ENCODE assay signal across 25 cellular contexts in genomic region chr2:68471385-68471784, GRCh38. TPM values are rescaled to one million over a fixed set of nuclear protein-coding genes. Genes with fewer than 3 reads are reported as not detected.
A peak's percentile ranks its signal among the peaks of the same experiment; 100 is the strongest.
DNase-seq lines count a peak whose midpoint lies in the region; ATAC-seq, FAIRE-seq and TF ChIP-seq lines count a peak whose summit lies in the region.
"Had no signal": no experiment of that assay in that cellular context is flagged by ENCODE, and none has a peak within 500 bp of the region (broad histone marks: within the 10 kb centered on the region; RNA-seq: fewer than 3 reads in every experiment).

No MANE protein-coding gene starts in this region.

- H3K36me3 ChIP-seq in GM23248 (ENCODE audit: low read depth): no peaks in the 10 kb centered on the region
- no peaks in the 10 kb centered on the region for H3K36me3 ChIP-seq in HUES6 (ENCODE audit: control insufficient read depth, insufficient read depth, low read length)
- H3K36me3 ChIP-seq in K562 (ENCODE audit: control insufficient read depth, insufficient read depth, low read length): no peaks in the 10 kb centered on the region
- no peaks in the 10 kb centered on the region for H3K36me3 ChIP-seq in MG63
- H3K36me3 ChIP-seq in SK-N-SH (replicated peaks in 1 of 2; ENCODE audit: control insufficient read depth in 1 of 2, insufficient read depth in 2 of 2, low read length in 1 of 2): no peaks in the 10 kb centered on the region
- H3K36me3 ChIP-seq in upper lobe of right lung: no peaks in the 10 kb centered on the region
- H3K36me3 ChIP-seq: BE2C; BLaER1 treated with 17β-estradiol and CSF1 and Interleukin-3, amounts not matched to agents 10 nM and 100 nM had no signal

- POLR2A ChIA-PET in K562 (lab: Yijun Ruan, JAX) (interaction anchor here (0.9 to 1.1 kb wide), 2 partner anchors 16 to 374 kb away, joined by 3 to 5 read pairs; no protein-coding TSS in a partner anchor), SK-N-SH (lab: Yijun Ruan, JAX) (no interaction called here)

- no peak overlapping the region for H2AFZ ChIP-seq in GM23248
- H2AFZ ChIP-seq in K562 (ENCODE audit: low read depth, low read length): no peak overlapping the region
- H2AFZ ChIP-seq in SK-N-SH (ENCODE audit: low read depth): no peak overlapping the region

- H3K4me2 ChIP-seq in GM23248 (ENCODE audit: unreplicated experiment) (peak overlapping the region; percentile 13), K562 (ENCODE audit: insufficient read depth, low read length) (no peak overlapping the region), SK-N-SH (no peak overlapping the region)
- H3K4me2 ChIP-seq: A549; BLaER1 treated with 17β-estradiol and CSF1 and Interleukin-3, amounts not matched to agents 10 nM and 100 nM had no signal

- H3K79me2 ChIP-seq in GM23248 (ENCODE audit: insufficient read depth): peaks cover 26% of the 10 kb centered on the region
- H3K79me2 ChIP-seq in K562 (ENCODE audit: control insufficient read depth, insufficient read depth, low read length): peaks cover 3% of the 10 kb centered on the region; the same call in 2 of the 3 replicates
- peaks cover 16% of the 10 kb centered on the region; the same call in 1 of the 2 replicates for H3K79me2 ChIP-seq in SK-N-SH (ENCODE audit: insufficient read depth)

- H3K9ac ChIP-seq in GM23248 (no peak overlapping the region), HUES6 (ENCODE audit: low read length) (no peak overlapping the region), K562 (ENCODE audit: insufficient read depth in 1 of 2, low read depth in 2 of 2, low read length in 2 of 2) (no peak overlapping the region), SK-N-SH (no peak overlapping the region)
- H3K9ac ChIP-seq: BLaER1 treated with 17β-estradiol and CSF1 and Interleukin-3, amounts not matched to agents 10 nM and 100 nM had no signal

- H3K9me2 ChIP-seq in GM23248 (ENCODE audit: insufficient read depth): no peaks in the 10 kb centered on the region
- no peaks in the 10 kb centered on the region for H3K9me2 ChIP-seq in SK-N-SH

- H3F3A ChIP-seq in GM23248 (ENCODE audit: insufficient read depth) (peaks cover under 1% of the 10 kb centered on the region; the same call in 1 of the 2 replicates), SK-N-SH (replicated peaks; ENCODE audit: insufficient read depth) (no peaks in the 10 kb centered on the region)

- H3K27me3 ChIP-seq in GM23248 (replicated peaks; ENCODE audit: insufficient read depth): no peaks in the 10 kb centered on the region
- H3K27me3 ChIP-seq in HUES6 (ENCODE audit: control insufficient read depth, insufficient read depth, low read length): no peaks in the 10 kb centered on the region
- H3K27me3 ChIP-seq in K562 (ENCODE audit: control insufficient read depth in 2 of 2, insufficient read depth in 2 of 2, low read length in 2 of 2): no peaks in the 10 kb centered on the region
- H3K27me3 ChIP-seq in MG63: no peaks in the 10 kb centered on the region
- no peaks in the 10 kb centered on the region for H3K27me3 ChIP-seq in SK-N-SH (ENCODE audit: insufficient read depth)
- no peaks in the 10 kb centered on the region for H3K27me3 ChIP-seq in upper lobe of right lung
- H3K27me3 ChIP-seq: BLaER1 treated with 17β-estradiol and CSF1 and Interleukin-3, amounts not matched to agents 10 nM and 100 nM had no signal

- H3K4me3 ChIP-seq in GM23248 (no peak overlapping the region), HUES6 (ENCODE audit: low read depth, low read length) (no peak overlapping the region), K562 (no peak overlapping the region), MG63 (no peak overlapping the region), SK-N-SH (ENCODE audit: low read depth in 2 of 2, low read length in 1 of 2) (no peak overlapping the region), upper lobe of right lung (no peak overlapping the region)
- H3K4me3 ChIP-seq: A549; BLaER1 treated with 17β-estradiol and CSF1 and Interleukin-3, amounts not matched to agents 10 nM and 100 nM had no signal

- no peaks in the 10 kb centered on the region for H3K9me3 ChIP-seq in GM23248 (ENCODE audit: low read depth)
- no peaks in the 10 kb centered on the region for H3K9me3 ChIP-seq in HUES6 (ENCODE audit: control insufficient read depth, insufficient read depth, low read depth, low read length)
- H3K9me3 ChIP-seq in K562 (replicated peaks; ENCODE audit: control insufficient read depth, insufficient read depth, low read depth, low read length): no peaks in the 10 kb centered on the region
- no peaks in the 10 kb centered on the region for H3K9me3 ChIP-seq in MG63
- no peaks in the 10 kb centered on the region for H3K9me3 ChIP-seq in SK-N-SH
- H3K9me3 ChIP-seq in upper lobe of right lung: no peaks in the 10 kb centered on the region
- H3K9me3 ChIP-seq: A549; BE2C; BLaER1 treated with 17β-estradiol and CSF1 and Interleukin-3, amounts not matched to agents 10 nM and 100 nM had no signal

- no peak overlapping the region for H3K27ac ChIP-seq in GM23248
- peak overlapping the region; percentile 43; the same call in 1 of the 2 replicates for H3K27ac ChIP-seq in HUES6 (ENCODE audit: low read depth, low read length)
- no peak overlapping the region for H3K27ac ChIP-seq in K562 (ENCODE audit: extremely low read depth, low read depth, low read length)
- no peak overlapping the region for H3K27ac ChIP-seq in SK-N-SH (ENCODE audit: low read depth in 2 of 2, low read length in 1 of 2)
- H3K27ac ChIP-seq in upper lobe of right lung: no peak overlapping the region
- H3K27ac ChIP-seq: A549; BLaER1 treated with 17β-estradiol and CSF1 and Interleukin-3, amounts not matched to agents 10 nM and 100 nM had no signal

- CTCF ChIA-PET in K562 (lab: Yijun Ruan, JAX; ENCODE audit: low intra/inter-chr PET ratio): no interaction called here
- CTCF ChIA-PET in SK-N-SH (lab: Yijun Ruan, JAX): interaction anchor here (0.9 kb wide), 1 partner anchor 454 kb away, joined by 3 read pairs; no protein-coding TSS in a partner anchor

- BruUV-seq in K562 (replicated peaks; lab: Mats Ljungman, UMichigan): no TSS peak

- TF ChIP-seq CTCF in K562 (IDR thresholded peaks at IDR 0.05 in 2 of 3, conservative IDR thresholded peaks at IDR 0.05 in 1 of 3; ENCODE audit: insufficient read depth in 2 of 3, low read depth in 1 of 3, low read length in 3 of 3) (no peak), SK-N-SH (IDR thresholded peaks at IDR 0.05) (no peak), upper lobe of right lung (IDR thresholded peaks at IDR 0.05) (no peak)

- TF ChIP-seq EP300 in K562 (IDR thresholded peaks at IDR 0.05; ENCODE audit: low read length) (no peak), SK-N-SH (IDR thresholded peaks at IDR 0.05; ENCODE audit: borderline replicate concordance in 1 of 2, low read depth in 1 of 2, low read length in 1 of 2) (no peak)

- in situ Hi-C loops in GM23248 (cut with MboI): no loop called here
- in situ Hi-C loops in K562 (cut with MboI): loop anchor here (5.0 kb wide), 1 partner anchor 446 kb away; no protein-coding TSS in a partner anchor

- intact Hi-C loops in K562 (cut with micrococcal nuclease): no loop called here
- intact Hi-C loops in upper lobe of right lung (cut with DNase I): no loop called here

- TF ChIP-seq RAD21 in K562 (CRISPR knock-in tag; conservative IDR thresholded peaks at IDR 0.05 in 1 of 2, IDR thresholded peaks at IDR 0.05 in 1 of 2): no peak
- no peak for TF ChIP-seq RAD21 in SK-N-SH (IDR thresholded peaks at IDR 0.05; ENCODE audit: low read length)

- WGBS in GM23248 (ENCODE audit: low coverage in 1 of 2, low lambda C conversion rate in 2 of 2, missing lambda C conversion rate in 2 of 2), 2 experiments: 57 to 71% methylated on average over 2 of the region's 2 CpGs
- WGBS in K562 (ENCODE audit: insufficient coverage, low coverage, missing lambda C conversion rate): 73% methylated on average over 2 of the region's 2 CpGs
- 95% methylated on average over 2 of the region's 2 CpGs for WGBS in SK-N-SH (ENCODE audit: low lambda C conversion rate)

- H3K9me1 ChIP-seq in K562 (ENCODE audit: control insufficient read depth, insufficient read depth, low read length): no peaks in the 10 kb centered on the region

- FAIRE-seq in K562 (lab: Jason Lieb, UNC): no peak
- FAIRE-seq: A549, GM12891, GM18507, H1 had no signal

- ATAC-seq in K562 (no peak), upper lobe of right lung (no peak)
- ATAC-seq: A549 had no signal

- no peaks in the 10 kb centered on the region for H4K20me1 ChIP-seq in GM23248 (ENCODE audit: insufficient read depth)
- H4K20me1 ChIP-seq in K562 (replicated peaks; ENCODE audit: control insufficient read depth, insufficient read depth, low read length): no peaks in the 10 kb centered on the region
- no peaks in the 10 kb centered on the region for H4K20me1 ChIP-seq in SK-N-SH (ENCODE audit: insufficient read depth)
- H4K20me1 ChIP-seq: BLaER1 treated with 17β-estradiol and CSF1 and Interleukin-3, amounts not matched to agents 10 nM and 100 nM had no signal

- DNase-seq in GM23248 (no peak), K562 (ENCODE audit: extremely low read depth in 1 of 4, low spot score in 3 of 4) (no peak), left kidney (ENCODE audit: low read depth, low spot score) (peak; percentile 60), MG63 (no peak), SK-N-SH (no peak), upper lobe of right lung (no peak)
- DNase-seq: 8988T; ACHN; AML-193; BE2C; Calu3; CD4-positive, alpha-beta memory T cell; COR-L47; DMS53; DMS79 treated with DMSO at 0.1 percent for 48 hours; GF-D8; H7; HCEC 1CT had no signal

- no peak for TF ChIP-seq POLR2A in K562 (conservative IDR thresholded peaks at IDR 0.05)

- H3K4me1 ChIP-seq in GM23248 (ENCODE audit: insufficient read depth): peaks cover 22% of the 10 kb centered on the region; the same call in 1 of the 2 replicates
- H3K4me1 ChIP-seq in HUES6 (ENCODE audit: control insufficient read depth, insufficient read depth, low read length): peaks cover 11% of the 10 kb centered on the region
- peaks cover 8 to 17% of the 10 kb centered on the region in 2 experiments; a peak in 3 of 5 replicates for H3K4me1 ChIP-seq in K562 (replicated peaks in 1 of 2; ENCODE audit: control insufficient read depth in 2 of 2, insufficient read depth in 2 of 2, low read length in 2 of 2)
- H3K4me1 ChIP-seq in SK-N-SH (ENCODE audit: control insufficient read depth in 1 of 2, insufficient read depth in 2 of 2, low read depth in 1 of 2, low read length in 1 of 2): peaks cover 0 to 8% of the 10 kb centered on the region in 2 experiments; a peak in 2 of 4 replicates
- H3K4me1 ChIP-seq in upper lobe of right lung: peaks cover 10% of the 10 kb centered on the region
- H3K4me1 ChIP-seq: BE2C had no signal

RNA-seq across cellular contexts. Expression of gene APLF, which starts 4.0 kb away (rescaled TPM):
- 4.0 and 5.1 TPM in 2 replicates for total RNA-seq in GM23248 (2014; rRNA removed; shearing (Covaris generic))
- 3.2 and 3.6 TPM in 2 replicates for polyA plus RNA-seq in GM23248 (2016; fragmentation: Nextera tagmentation; extraction: Ambion mirVana)
- total RNA-seq in K562 (2011; cell fraction: chromatin; rRNA removed; ENCODE audit: low replicate concordance): 0.81 and 1.8 TPM in 2 replicates
- total RNA-seq in K562 (2011; cell fraction: nucleolus; rRNA removed): 0.26 and 0.33 TPM in 2 replicates
- total RNA-seq in K562 (2011; cell fraction: nucleoplasm; rRNA removed): 0.46 and 0.81 TPM in 2 replicates
- 0.32 and 1.3 TPM in 2 replicates for total RNA-seq in K562 (2014; rRNA removed)
- 0.84 and 1.1 TPM in 2 replicates for total RNA-seq in K562 (2014; rRNA removed; fragmentation: Illumina TruSeq; extraction: Trizol)
- 0.90 and 1.1 TPM in 2 replicates for total RNA-seq in K562 (2015; rRNA removed; fragmentation: Illumina TruSeq; extraction: Trizol)
- total RNA-seq in K562 (2021): 0.67 and 0.71 TPM in 2 replicates
- 0.34 and 0.72 TPM in 2 replicates for polyA plus RNA-seq in K562 (2011; rRNA removed)
- polyA plus RNA-seq in K562 (2011; cell fraction: cytosol; rRNA removed): 0.13 and 0.30 TPM in 2 replicates
- 0.41 and 0.45 TPM in 2 replicates for polyA plus RNA-seq in K562 (2011; cell fraction: nucleus; rRNA removed)
- polyA plus RNA-seq in K562 (2012): 0.77 and 1.8 TPM in 2 replicates
- polyA plus RNA-seq in K562 (2014; fragmentation: Illumina TruSeq; extraction: Trizol): 0.51 and 0.77 TPM in 2 replicates
- polyA plus RNA-seq in K562 (2014; fragmentation: Nextera tagmentation; extraction: Ambion mirVana): under 1 TPM; 0.07 to 0.15 TPM
- polyA plus RNA-seq in K562 (2014; rRNA removed): 0.45 TPM in 2 replicates
- 1.5 and 2.2 TPM in 2 replicates for polyA minus RNA-seq in K562 (2011; rRNA and poly(A)+ RNA removed)
- 0.46 and 0.76 TPM in 2 replicates for polyA minus RNA-seq in K562 (2011; cell fraction: cytosol; rRNA and poly(A)+ RNA removed)
- polyA minus RNA-seq in K562 (2011; cell fraction: nucleus; rRNA and poly(A)+ RNA removed): 1.2 and 1.3 TPM in 2 replicates
- total RNA-seq in MG63 (2014; rRNA removed; shearing (Covaris generic); ENCODE audit: low replicate concordance): 0.99 and 2.5 TPM in 2 replicates
- polyA plus RNA-seq in SK-N-SH (2012; rRNA removed): 1.1 and 1.3 TPM in 2 replicates
- polyA plus RNA-seq in SK-N-SH (2012; cell fraction: cytosol; rRNA removed): 1.4 and 1.8 TPM in 2 replicates
- polyA plus RNA-seq in SK-N-SH (2012; cell fraction: nucleus; rRNA removed): 1.2 and 1.8 TPM in 2 replicates
- 6.8 TPM for total RNA-seq in upper lobe of right lung

RNA-seq across cellular contexts. Expression of gene FBXO48, which starts 4.3 kb away (rescaled TPM):
- total RNA-seq in GM23248 (2014; rRNA removed; shearing (Covaris generic)): 0.38 and 0.65 TPM in 2 replicates
- polyA plus RNA-seq in GM23248 (2016; fragmentation: Nextera tagmentation; extraction: Ambion mirVana) (0.67 and 1.0 TPM in 2 replicates), K562 (2011; rRNA removed) (1.2 and 1.8 TPM in 2 replicates), K562 (2014; fragmentation: Illumina TruSeq; extraction: Trizol) (0.90 and 0.97 TPM in 2 replicates), K562 (2014; fragmentation: Nextera tagmentation; extraction: Ambion mirVana) (under 1 TPM; 0.74 to 0.79 TPM), K562 (2014; rRNA removed) (0.69 and 0.84 TPM in 2 replicates), SK-N-SH (2012; rRNA removed) (0.30 and 0.45 TPM in 2 replicates)
- total RNA-seq in K562 (2011; cell fraction: chromatin; rRNA removed; ENCODE audit: low replicate concordance): 0.79 and 1.4 TPM in 2 replicates
- 0.79 and 0.83 TPM in 2 replicates for total RNA-seq in K562 (2011; cell fraction: nucleolus; rRNA removed)
- total RNA-seq in K562 (2011; cell fraction: nucleoplasm; rRNA removed): 1.5 and 3.9 TPM in 2 replicates
- total RNA-seq in K562 (2014; rRNA removed) (0.24 and 0.36 TPM in 2 replicates), K562 (2014; rRNA removed; fragmentation: Illumina TruSeq; extraction: Trizol) (0.73 and 0.93 TPM in 2 replicates), K562 (2015; rRNA removed; fragmentation: Illumina TruSeq; extraction: Trizol) (0.58 and 0.64 TPM in 2 replicates), K562 (2021) (0.64 and 0.65 TPM in 2 replicates), upper lobe of right lung (1.8 TPM)
- polyA plus RNA-seq in K562 (2011; cell fraction: cytosol; rRNA removed): 0.51 and 0.77 TPM in 2 replicates
- polyA plus RNA-seq in K562 (2011; cell fraction: nucleus; rRNA removed): 0.65 and 0.95 TPM in 2 replicates
- polyA plus RNA-seq in K562 (2012): 0.39 and 1.1 TPM in 2 replicates
- polyA minus RNA-seq in K562 (2011; rRNA and poly(A)+ RNA removed): 1.0 and 1.4 TPM in 2 replicates
- polyA minus RNA-seq in K562 (2011; cell fraction: cytosol; rRNA and poly(A)+ RNA removed): 0.48 TPM in 1 of 2 replicates, not detected in the other
- polyA minus RNA-seq in K562 (2011; cell fraction: nucleus; rRNA and poly(A)+ RNA removed): 0.78 and 0.81 TPM in 2 replicates
- 0.13 TPM in 1 of 2 replicates, not detected in the other for total RNA-seq in MG63 (2014; rRNA removed; shearing (Covaris generic); ENCODE audit: low replicate concordance)
- polyA plus RNA-seq in SK-N-SH (2012; cell fraction: cytosol; rRNA removed): 0.41 and 0.48 TPM in 2 replicates
- 0.26 and 0.56 TPM in 2 replicates for polyA plus RNA-seq in SK-N-SH (2012; cell fraction: nucleus; rRNA removed)
- total RNA-seq: G401 had no signal
